ENCODE assay signal across 1 cellular context in the genomic region with DNA sequence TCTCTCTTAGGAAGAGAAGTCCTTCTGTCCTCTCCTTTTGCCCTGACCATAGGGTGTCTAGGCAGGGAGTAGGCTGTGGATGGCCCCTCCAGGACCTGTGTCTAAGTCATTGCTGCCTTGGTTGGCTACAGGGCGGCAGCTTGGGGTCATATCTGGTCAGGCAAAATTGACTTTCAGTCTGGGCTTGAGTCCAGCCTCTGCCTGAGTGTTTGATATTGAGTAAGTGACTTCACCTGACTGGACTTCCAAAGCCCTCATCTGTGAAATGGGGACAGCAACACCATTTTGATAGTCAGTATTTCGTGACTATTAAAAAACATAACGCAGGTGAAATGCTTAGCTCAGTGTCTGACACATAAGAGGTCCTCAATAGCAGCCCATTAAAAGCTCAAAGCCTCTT.
TF ChIP-seq lines count a peak whose summit lies in the region.

No MANE protein-coding gene starts in this region.

TF ChIP-seq in HepG2, 621 proteins besides CTCF, POLR2A, EP300 and RAD21 (continued from another document):
- TF ChIP-seq, protein P1, sequence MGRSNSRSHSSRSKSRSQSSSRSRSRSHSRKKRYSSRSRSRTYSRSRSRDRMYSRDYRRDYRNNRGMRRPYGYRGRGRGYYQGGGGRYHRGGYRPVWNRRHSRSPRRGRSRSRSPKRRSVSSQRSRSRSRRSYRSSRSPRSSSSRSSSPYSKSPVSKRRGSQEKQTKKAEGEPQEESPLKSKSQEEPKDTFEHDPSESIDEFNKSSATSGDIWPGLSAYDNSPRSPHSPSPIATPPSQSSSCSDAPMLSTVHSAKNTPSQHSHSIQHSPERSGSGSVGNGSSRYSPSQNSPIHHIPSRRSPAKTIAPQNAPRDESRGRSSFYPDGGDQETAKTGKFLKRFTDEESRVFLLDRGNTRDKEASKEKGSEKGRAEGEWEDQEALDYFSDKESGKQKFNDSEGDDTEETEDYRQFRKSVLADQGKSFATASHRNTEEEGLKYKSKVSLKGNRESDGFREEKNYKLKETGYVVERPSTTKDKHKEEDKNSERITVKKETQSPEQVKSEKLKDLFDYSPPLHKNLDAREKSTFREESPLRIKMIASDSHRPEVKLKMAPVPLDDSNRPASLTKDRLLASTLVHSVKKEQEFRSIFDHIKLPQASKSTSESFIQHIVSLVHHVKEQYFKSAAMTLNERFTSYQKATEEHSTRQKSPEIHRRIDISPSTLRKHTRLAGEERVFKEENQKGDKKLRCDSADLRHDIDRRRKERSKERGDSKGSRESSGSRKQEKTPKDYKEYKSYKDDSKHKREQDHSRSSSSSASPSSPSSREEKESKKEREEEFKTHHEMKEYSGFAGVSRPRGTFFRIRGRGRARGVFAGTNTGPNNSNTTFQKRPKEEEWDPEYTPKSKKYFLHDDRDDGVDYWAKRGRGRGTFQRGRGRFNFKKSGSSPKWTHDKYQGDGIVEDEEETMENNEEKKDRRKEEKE (IDR thresholded peaks at IDR 0.05), result no peak
- TF ChIP-seq ZNF607 (CRISPR knock-in tag; IDR thresholded peaks at IDR 0.05; ENCODE audit: borderline replicate concordance) (no peak), HOXA7 (CRISPR knock-in tag; IDR thresholded peaks at IDR 0.05) (no peak), CEBPG (CRISPR knock-in tag; IDR thresholded peaks at IDR 0.05) (peak; percentile 66), RFX5 (IDR thresholded peaks at IDR 0.05; ENCODE audit: low read depth, low read length) (no peak), XBP1 (CRISPR knock-in tag; IDR thresholded peaks at IDR 0.05) (no peak), ELF1 (CRISPR knock-in tag; IDR thresholded peaks at IDR 0.05) (no peak), SOX6 (IDR thresholded peaks at IDR 0.05) (no peak), SOX6 (CRISPR knock-in tag; IDR thresholded peaks at IDR 0.05) (0 out of 2 replicates have a peak, but pooled peaks have one; percentile 6)
- TF ChIP-seq, protein P2, sequence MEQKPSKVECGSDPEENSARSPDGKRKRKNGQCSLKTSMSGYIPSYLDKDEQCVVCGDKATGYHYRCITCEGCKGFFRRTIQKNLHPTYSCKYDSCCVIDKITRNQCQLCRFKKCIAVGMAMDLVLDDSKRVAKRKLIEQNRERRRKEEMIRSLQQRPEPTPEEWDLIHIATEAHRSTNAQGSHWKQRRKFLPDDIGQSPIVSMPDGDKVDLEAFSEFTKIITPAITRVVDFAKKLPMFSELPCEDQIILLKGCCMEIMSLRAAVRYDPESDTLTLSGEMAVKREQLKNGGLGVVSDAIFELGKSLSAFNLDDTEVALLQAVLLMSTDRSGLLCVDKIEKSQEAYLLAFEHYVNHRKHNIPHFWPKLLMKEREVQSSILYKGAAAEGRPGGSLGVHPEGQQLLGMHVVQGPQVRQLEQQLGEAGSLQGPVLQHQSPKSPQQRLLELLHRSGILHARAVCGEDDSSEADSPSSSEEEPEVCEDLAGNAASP (CRISPR knock-in tag; IDR thresholded peaks at IDR 0.05; ENCODE audit: borderline replicate concordance), result peak; percentile 59; the same call in 1 of the 2 replicates
TF ChIP-seq in HepG2: peak in this region for 11.
